ENCODE assay signal across 1 cellular context in genomic region chr11:7591992-7592391, GRCh38.
TF ChIP-seq lines count a peak whose summit lies in the region.

No MANE protein-coding gene starts in this region.

TF ChIP-seq in GM12878, 131 proteins besides CTCF, POLR2A, EP300 and RAD21 (continued from another document):
- TF ChIP-seq EGR1 (IDR thresholded peaks at IDR 0.05; ENCODE audit: borderline replicate concordance in 1 of 2, low read depth in 2 of 2, low read length in 2 of 2), result no peak
- no peak for TF ChIP-seq MTA3 (IDR thresholded peaks at IDR 0.05; ENCODE audit: borderline replicate concordance, low read length)
- no peak for TF ChIP-seq MXI1 (IDR thresholded peaks at IDR 0.05; ENCODE audit: low read depth, low read length)
